Comparison of ENCODE assay signal across 20 cellular contexts in the genomic region with DNA sequence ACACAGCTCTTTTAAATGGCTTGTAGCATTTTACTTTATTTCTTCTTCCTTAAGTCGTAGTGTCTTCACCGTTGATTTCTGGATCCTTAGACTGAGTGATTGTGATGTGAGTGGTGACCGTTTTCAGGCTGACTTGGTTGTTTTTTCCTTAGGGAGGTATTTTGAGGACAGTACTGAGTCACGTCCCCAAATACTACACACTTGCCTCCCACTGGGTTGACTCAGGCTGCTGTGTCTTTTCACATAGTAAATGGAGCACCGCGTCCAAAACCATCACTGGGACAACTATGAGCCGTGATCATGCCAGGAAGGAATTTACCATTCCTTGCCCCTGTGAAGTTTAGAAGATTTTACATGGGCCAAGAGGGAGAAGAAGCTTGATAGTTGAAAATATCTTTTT.
DNase-seq lines count a peak whose midpoint lies in the region; ATAC-seq and TF ChIP-seq lines count a peak whose summit lies in the region.
"Had no signal": no experiment of that assay in that cellular context is flagged by ENCODE, and none has a peak within 500 bp of the region (broad histone marks: within the 10 kb centered on the region; RNA-seq: fewer than 3 reads in every experiment).

No MANE protein-coding gene starts in this region.

- DNase-seq in A673 (ENCODE audit: low spot score) = peak; percentile 7
- DNase-seq in HCEC 1CT = peak; percentile 16
- peak; percentile 82 for DNase-seq in astrocyte of the cerebellum (ENCODE audit: low read depth)
- DNase-seq in kidney glomerular epithelial cell (lab: John Stamatoyannopoulos, UW) = peak; percentile 3
- DNase-seq in NCI-H146 treated with DMSO at 0.1 percent for 48 hours (lab: John Stamatoyannopoulos, UW; ENCODE audit: unreplicated experiment) = no peak
- DNase-seq in WTC11 (ENCODE audit: low spot score) = no peak
- DNase-seq in CD14-positive monocyte (ENCODE audit: low spot score) = no peak
- DNase-seq: activated CD4-positive, alpha-beta T cell treated with anti-CD3 and anti-CD28 coated beads, Interleukin-2, amount 10 ng/mL, durations not matched to agents 24 days and 14 days; activated T-cell treated with anti-CD3 and anti-CD28 coated beads for 4 hours; central memory CD4-positive, alpha-beta T cell; endodermal cell; NCI-H1436; stimulated activated CD4-positive, alpha-beta T cell treated with anti-CD3 and anti-CD28 coated beads, Interleukin-4, amount 100 ng/mL, for 4 hours had no signal

- peaks cover 10% of the 10 kb centered on the region; the same call in 1 of the 2 replicates for H3K36me3 Mint-ChIP-seq in WTC11
- peaks cover 26 to 28% of the 10 kb centered on the region in 2 donors for H3K36me3 Mint-ChIP-seq in CD14-positive monocyte

- no peak overlapping the region for H3K4me3 ChIP-seq in A673 (ENCODE audit: low read depth, low read length, poor library complexity, severe bottlenecking)
- H3K4me3 ChIP-seq in astrocyte of the cerebellum (ENCODE audit: low read depth, low read length) = no peak overlapping the region
- H3K4me3 ChIP-seq: A549, gastroesophageal sphincter had no signal

- in situ Hi-C loops in astrocyte of the cerebellum (cut with HindIII; ENCODE audit: low sequenced_read_pairs) = no loop called here

- H3K4me3 Mint-ChIP-seq in WTC11 (no peak overlapping the region), CD14-positive monocyte (no peak overlapping the region)
- H3K4me3 Mint-ChIP-seq: activated CD4-positive, alpha-beta T cell treated with anti-CD3 and anti-CD28 coated beads, Interleukin-2, amount 10 ng/mL, durations not matched to agents 24 days and 14 days; activated naive CD4-positive, alpha-beta T cell treated with anti-CD3 and anti-CD28 coated beads, Interleukin-2, amount 50 U/mL, for 24 hours; endodermal cell; type B pancreatic cell had no signal

- H3K4me1 Mint-ChIP-seq in WTC11 (peaks cover 54% of the 10 kb centered on the region), CD14-positive monocyte (peaks cover 6% of the 10 kb centered on the region)

- no TSS peak for BruUV-seq in A673 (replicated peaks; lab: Mats Ljungman, UMichigan)

- H3K4me1 ChIP-seq in A673 (ENCODE audit: insufficient read depth, low read length, poor library complexity, severe bottlenecking) = no peaks in the 10 kb centered on the region
- H3K4me1 ChIP-seq: gastroesophageal sphincter had no signal

- no peak for ATAC-seq in WTC11
- ATAC-seq in HG03045 (IDR thresholded peaks at IDR 0.05; ENCODE audit: unreplicated experiment) = no peak
- ATAC-seq: A549, gastroesophageal sphincter, sciatic nerve had no signal

- no peaks in the 10 kb centered on the region for H3K27me3 ChIP-seq in A673 (replicated peaks; ENCODE audit: insufficient read depth, low read depth, low read length, poor library complexity)
- H3K27me3 ChIP-seq: gastroesophageal sphincter had no signal

- H3K27ac ChIP-seq in A673 (ENCODE audit: low read depth, low read length, poor library complexity, severe bottlenecking) = no peak overlapping the region
- H3K27ac ChIP-seq: A549, gastroesophageal sphincter, HL-60 had no signal

- CTCF ChIA-PET in A673 (lab: Charles Lee) = no interaction called here
- CTCF ChIA-PET in WTC11 (lab: Charles Lee) = no interaction called here

- POLR2A ChIA-PET in A673 (lab: Charles Lee; ENCODE audit: low non-redundant PET) = no interaction called here
- POLR2A ChIA-PET in WTC11 (lab: Charles Lee) = no interaction called here

- no peaks in the 10 kb centered on the region for H3K36me3 ChIP-seq in A673 (ENCODE audit: insufficient read depth, low read length, poor library complexity, severe bottlenecking)

- H3K27ac Mint-ChIP-seq in WTC11 (no peak overlapping the region), CD14-positive monocyte (no peak overlapping the region)
- H3K27ac Mint-ChIP-seq: activated CD4-positive, alpha-beta T cell treated with anti-CD3 and anti-CD28 coated beads, Interleukin-2, amount 10 ng/mL, durations not matched to agents 24 days and 14 days; activated naive CD4-positive, alpha-beta T cell treated with anti-CD3 and anti-CD28 coated beads, Interleukin-2, amount 50 U/mL, for 24 hours; endodermal cell; type B pancreatic cell had no signal

- 0 out of 2 replicates have a peak, but pooled peaks cover 7% of the 10 kb centered on the region for H3K9me3 Mint-ChIP-seq in WTC11
- H3K9me3 Mint-ChIP-seq in CD14-positive monocyte = peaks cover 0 to 14% (median 5%) of the 10 kb centered on the region in 7 donors
- H3K9me3 Mint-ChIP-seq: endodermal cell, type B pancreatic cell had no signal

- intact Hi-C loops in A673 (cut with micrococcal nuclease; ENCODE audit: unreplicated experiment) (no loop called here), CD14-positive monocyte (cut with micrococcal nuclease) (no loop called here)

- no peak for TF ChIP-seq CTCF in A673 (conservative IDR thresholded peaks at IDR 0.05; ENCODE audit: low read depth, low read length)
- TF ChIP-seq CTCF in astrocyte of the cerebellum (IDR thresholded peaks at IDR 0.05; ENCODE audit: low read depth, low read length, missing control alignments) = no peak
- TF ChIP-seq CTCF in WTC11 (IDR thresholded peaks at IDR 0.05) = no peak
- no peak for TF ChIP-seq CTCF in CD14-positive monocyte (IDR thresholded peaks at IDR 0.05)

- no peaks in the 10 kb centered on the region for H3K27me3 Mint-ChIP-seq in WTC11 (ENCODE audit: low read depth)
- no peaks in the 10 kb centered on the region for H3K27me3 Mint-ChIP-seq in CD14-positive monocyte (ENCODE audit: low read depth in 3 of 3)
- H3K27me3 Mint-ChIP-seq: activated CD4-positive, alpha-beta T cell treated with anti-CD3 and anti-CD28 coated beads, Interleukin-2, amount 10 ng/mL, durations not matched to agents 24 days and 14 days; activated naive CD4-positive, alpha-beta T cell treated with anti-CD3 and anti-CD28 coated beads, Interleukin-2, amount 50 U/mL, for 24 hours; type B pancreatic cell had no signal

- H3K9me3 ChIP-seq in A673 (ENCODE audit: low read depth, low read length, poor library complexity, severe bottlenecking) = no peaks in the 10 kb centered on the region
- H3K9me3 ChIP-seq: A549, gastroesophageal sphincter had no signal

TF ChIP-seq in WTC11, 78 proteins besides CTCF, POLR2A, EP300 and RAD21 (continues in another document):
- TF ChIP-seq ZNF423 (CRISPR knock-in tag; IDR thresholded peaks at IDR 0.05) (no peak), TEAD1 (CRISPR knock-in tag; IDR thresholded peaks at IDR 0.05) (no peak), TCF7 (CRISPR knock-in tag; IDR thresholded peaks at IDR 0.05; ENCODE audit: low read depth) (no peak), ETV6 (CRISPR knock-in tag; IDR thresholded peaks at IDR 0.05) (no peak)
- TF ChIP-seq, protein P1, sequence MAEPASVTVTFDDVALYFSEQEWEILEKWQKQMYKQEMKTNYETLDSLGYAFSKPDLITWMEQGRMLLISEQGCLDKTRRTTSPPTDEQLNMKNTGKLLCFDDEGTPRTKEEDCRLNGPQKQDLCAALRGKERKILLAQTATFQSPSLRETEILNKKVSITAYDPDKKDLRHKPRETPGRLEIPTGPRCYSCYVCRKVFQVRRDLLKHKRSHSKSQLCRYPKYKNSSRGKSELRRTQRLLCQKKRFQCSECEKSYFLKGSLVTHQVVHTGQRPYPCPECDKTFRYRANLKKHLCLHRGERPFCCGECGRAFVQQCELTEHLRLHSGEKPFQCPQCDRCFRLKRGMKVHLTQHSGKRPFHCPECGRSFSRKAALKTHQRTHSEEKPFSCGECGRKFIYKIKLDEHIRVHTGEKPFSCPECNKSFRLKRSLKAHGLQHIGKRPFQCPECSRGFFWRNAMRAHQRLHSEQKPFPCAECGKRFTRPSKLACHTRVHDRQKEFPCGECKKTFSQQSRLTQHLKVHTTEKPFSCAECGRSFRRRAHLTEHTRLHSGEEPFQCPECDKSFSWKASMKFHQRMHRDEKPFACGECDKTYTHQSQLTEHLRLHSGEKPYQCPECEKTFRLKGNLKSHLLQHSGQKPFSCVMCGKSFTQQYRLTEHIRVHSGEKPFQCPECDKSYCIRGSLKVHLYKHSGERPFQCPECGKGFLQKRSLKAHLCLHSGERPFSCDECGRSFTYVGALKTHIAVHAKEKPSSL (CRISPR knock-in tag; conservative IDR thresholded peaks at IDR 0.05) = no peak
- TF ChIP-seq, protein P2, sequence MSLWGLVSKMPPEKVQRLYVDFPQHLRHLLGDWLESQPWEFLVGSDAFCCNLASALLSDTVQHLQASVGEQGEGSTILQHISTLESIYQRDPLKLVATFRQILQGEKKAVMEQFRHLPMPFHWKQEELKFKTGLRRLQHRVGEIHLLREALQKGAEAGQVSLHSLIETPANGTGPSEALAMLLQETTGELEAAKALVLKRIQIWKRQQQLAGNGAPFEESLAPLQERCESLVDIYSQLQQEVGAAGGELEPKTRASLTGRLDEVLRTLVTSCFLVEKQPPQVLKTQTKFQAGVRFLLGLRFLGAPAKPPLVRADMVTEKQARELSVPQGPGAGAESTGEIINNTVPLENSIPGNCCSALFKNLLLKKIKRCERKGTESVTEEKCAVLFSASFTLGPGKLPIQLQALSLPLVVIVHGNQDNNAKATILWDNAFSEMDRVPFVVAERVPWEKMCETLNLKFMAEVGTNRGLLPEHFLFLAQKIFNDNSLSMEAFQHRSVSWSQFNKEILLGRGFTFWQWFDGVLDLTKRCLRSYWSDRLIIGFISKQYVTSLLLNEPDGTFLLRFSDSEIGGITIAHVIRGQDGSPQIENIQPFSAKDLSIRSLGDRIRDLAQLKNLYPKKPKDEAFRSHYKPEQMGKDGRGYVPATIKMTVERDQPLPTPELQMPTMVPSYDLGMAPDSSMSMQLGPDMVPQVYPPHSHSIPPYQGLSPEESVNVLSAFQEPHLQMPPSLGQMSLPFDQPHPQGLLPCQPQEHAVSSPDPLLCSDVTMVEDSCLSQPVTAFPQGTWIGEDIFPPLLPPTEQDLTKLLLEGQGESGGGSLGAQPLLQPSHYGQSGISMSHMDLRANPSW (CRISPR knock-in tag; conservative IDR thresholded peaks at IDR 0.05; ENCODE audit: low read depth) = no peak
- TF ChIP-seq, protein P3, sequence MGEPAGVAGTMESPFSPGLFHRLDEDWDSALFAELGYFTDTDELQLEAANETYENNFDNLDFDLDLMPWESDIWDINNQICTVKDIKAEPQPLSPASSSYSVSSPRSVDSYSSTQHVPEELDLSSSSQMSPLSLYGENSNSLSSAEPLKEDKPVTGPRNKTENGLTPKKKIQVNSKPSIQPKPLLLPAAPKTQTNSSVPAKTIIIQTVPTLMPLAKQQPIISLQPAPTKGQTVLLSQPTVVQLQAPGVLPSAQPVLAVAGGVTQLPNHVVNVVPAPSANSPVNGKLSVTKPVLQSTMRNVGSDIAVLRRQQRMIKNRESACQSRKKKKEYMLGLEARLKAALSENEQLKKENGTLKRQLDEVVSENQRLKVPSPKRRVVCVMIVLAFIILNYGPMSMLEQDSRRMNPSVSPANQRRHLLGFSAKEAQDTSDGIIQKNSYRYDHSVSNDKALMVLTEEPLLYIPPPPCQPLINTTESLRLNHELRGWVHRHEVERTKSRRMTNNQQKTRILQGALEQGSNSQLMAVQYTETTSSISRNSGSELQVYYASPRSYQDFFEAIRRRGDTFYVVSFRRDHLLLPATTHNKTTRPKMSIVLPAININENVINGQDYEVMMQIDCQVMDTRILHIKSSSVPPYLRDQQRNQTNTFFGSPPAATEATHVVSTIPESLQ (CRISPR knock-in tag; IDR thresholded peaks at IDR 0.05) = no peak

Comparison
In these comparisons a context has a peak if more than half of its experiments do, and no peak if none do; other contexts are left out.
1. DNase-seq: peak in A673 (single experiment), HCEC 1CT (single experiment), astrocyte of the cerebellum (single experiment) and kidney glomerular epithelial cell (single experiment); none in NCI-H146 treated with DMSO at 0.1 percent for 48 hours (single experiment), WTC11 (single experiment) and CD14-positive monocyte (single experiment).